ENCODE assay signal across 8 cellular contexts in the genomic region with DNA sequence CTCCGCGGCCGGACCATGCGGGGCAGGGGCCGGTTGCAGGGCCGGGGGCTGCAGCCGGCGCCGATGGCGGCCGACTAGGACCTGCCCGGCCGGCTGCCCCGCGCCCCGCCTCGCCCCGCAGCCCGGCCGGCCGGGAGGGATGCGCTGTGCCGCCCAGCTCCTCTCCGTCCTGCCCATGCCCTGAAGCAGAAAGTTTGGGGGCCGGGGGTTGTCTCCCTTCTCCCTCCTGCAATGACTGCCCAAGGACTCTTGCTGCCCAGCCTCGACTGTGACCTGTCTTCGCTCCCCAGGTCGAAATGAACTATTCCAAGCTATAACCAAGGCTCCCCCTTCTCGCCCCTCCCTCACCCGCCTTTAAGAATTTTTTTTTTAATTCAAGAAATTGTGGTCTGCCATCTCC. TPM values are rescaled to one million over a fixed set of nuclear protein-coding genes. Genes with fewer than 3 reads are reported as not detected.
DNase-seq lines count a peak whose midpoint lies in the region; ATAC-seq and TF ChIP-seq lines count a peak whose summit lies in the region.

No MANE protein-coding gene starts in this region.

- H3K4me1 ChIP-seq in breast epithelium = peaks cover 0 to 6% of the 10 kb centered on the region in 2 donors
- H3K4me1 ChIP-seq in mononuclear cell (ENCODE audit: insufficient read depth, low read length) = peaks cover 36% of the 10 kb centered on the region

- ATAC-seq in HG03045 (IDR thresholded peaks at IDR 0.05; ENCODE audit: unreplicated experiment) (no peak), HG03108 (IDR thresholded peaks at IDR 0.05; ENCODE audit: unreplicated experiment) (no peak), GM18873 (IDR thresholded peaks at IDR 0.05; ENCODE audit: low FRiP score, unreplicated experiment) (no peak)

- H3K36me3 ChIP-seq in GM06990 (ENCODE audit: control insufficient read depth, insufficient read depth, low read length) = no peaks in the 10 kb centered on the region
- no peaks in the 10 kb centered on the region for H3K36me3 ChIP-seq in breast epithelium

- H3K4me3 ChIP-seq in GM06990 (replicated peaks; ENCODE audit: low read depth, low read length) = peak overlapping the region; percentile 63
- H3K4me3 ChIP-seq in HL-60 (replicated peaks; ENCODE audit: insufficient read depth, low read length) = peak overlapping the region; percentile 15; the same call in 1 of the 2 replicates
- peak overlapping the region; percentile 57 to 80 (median 70) for H3K4me3 ChIP-seq in breast epithelium
- peak overlapping the region; percentile 33 for H3K4me3 ChIP-seq in mononuclear cell (ENCODE audit: low read length)

- no peak for TF ChIP-seq CTCF in GM06990 (IDR thresholded peaks at IDR 0.05; ENCODE audit: insufficient read depth, low read length, poor library complexity, severe bottlenecking)
- TF ChIP-seq CTCF in HL-60 (IDR thresholded peaks at IDR 0.05; ENCODE audit: insufficient read depth, low read length) = no peak
- no peak for TF ChIP-seq CTCF in breast epithelium (IDR thresholded peaks at IDR 0.05)

- no peak overlapping the region for H3K27ac ChIP-seq in HL-60 (replicated peaks)
- H3K27ac ChIP-seq in breast epithelium = peak overlapping the region in 1 of 2 donors; percentile 8

- H3K9me3 ChIP-seq in breast epithelium (no peaks in the 10 kb centered on the region), mononuclear cell (ENCODE audit: low read depth, low read length) (no peaks in the 10 kb centered on the region)

- no peak for DNase-seq in GM06990 (ENCODE audit: extremely low read depth, insufficient read length)
- DNase-seq in HL-60 (ENCODE audit: low read depth in 1 of 2, low spot score in 1 of 2) = no peak
- no peak for DNase-seq in breast epithelium (ENCODE audit: low spot score in 2 of 2)
- DNase-seq in NCI-H226 = no peak

- H3K27me3 ChIP-seq in GM06990 (replicated peaks; ENCODE audit: control insufficient read depth, insufficient read depth, low read length) (no peaks in the 10 kb centered on the region), HL-60 (ENCODE audit: insufficient read depth, poor library complexity, severe bottlenecking) (peaks cover 35% of the 10 kb centered on the region), breast epithelium (no peaks in the 10 kb centered on the region), mononuclear cell (ENCODE audit: insufficient read depth, low read length) (peaks cover 31% of the 10 kb centered on the region)

- intact Hi-C loops in breast epithelium (cut with DNase I; ENCODE audit: low total_unique reads) = no loop called here

- no peak for TF ChIP-seq POLR2A in breast epithelium (IDR thresholded peaks at IDR 0.05)

RNA-seq across cellular contexts. Expression of a gene that starts 0.3 kb away (rescaled TPM):
- total RNA-seq in breast epithelium (1 to 10 TPM; 1.1 to 2.2 (median 2.0) TPM), mononuclear cell (4.3 TPM)

RNA-seq across cellular contexts. Expression of a gene that starts 16.6 kb away (rescaled TPM):
- total RNA-seq in breast epithelium (10 to 100 TPM; 10.2 to 19.3 (median 12.5) TPM), mononuclear cell (16.3 TPM)

Comparison
In these comparisons a context has a peak if more than half of its experiments do, and no peak if none do; other contexts are left out.
1. H3K4me3 ChIP-seq: peak in every context shown above with its lines; median percentile 70 in breast epithelium; 63 in GM06990; 33 in mononuclear cell; 15 in HL-60.